In genomic region chr11:16013649-16014275, GRCh38 we compare ENCODE assay signal across 1 cellular context.
TF ChIP-seq lines count a peak whose summit lies in the region.

No MANE protein-coding gene starts in this region.

TF ChIP-seq in K562, 482 proteins besides CTCF, POLR2A, EP300 and RAD21 (continued from another document):
- TF ChIP-seq ARHGAP35 (IDR thresholded peaks at IDR 0.05; ENCODE audit: partially characterized antibody) (no peak), ZNF507 (tag; conservative IDR thresholded peaks at IDR 0.05) (no peak), CHD4 (IDR thresholded peaks at IDR 0.05; ENCODE audit: insufficient read depth, insufficient replicate concordance, low read depth, low read length, poor library complexity, severe bottlenecking) (no peak), ZC3H8 (IDR thresholded peaks at IDR 0.05) (no peak), ZNF766 (CRISPR knock-in tag; conservative IDR thresholded peaks at IDR 0.05) (no peak)
